In the genomic region with DNA sequence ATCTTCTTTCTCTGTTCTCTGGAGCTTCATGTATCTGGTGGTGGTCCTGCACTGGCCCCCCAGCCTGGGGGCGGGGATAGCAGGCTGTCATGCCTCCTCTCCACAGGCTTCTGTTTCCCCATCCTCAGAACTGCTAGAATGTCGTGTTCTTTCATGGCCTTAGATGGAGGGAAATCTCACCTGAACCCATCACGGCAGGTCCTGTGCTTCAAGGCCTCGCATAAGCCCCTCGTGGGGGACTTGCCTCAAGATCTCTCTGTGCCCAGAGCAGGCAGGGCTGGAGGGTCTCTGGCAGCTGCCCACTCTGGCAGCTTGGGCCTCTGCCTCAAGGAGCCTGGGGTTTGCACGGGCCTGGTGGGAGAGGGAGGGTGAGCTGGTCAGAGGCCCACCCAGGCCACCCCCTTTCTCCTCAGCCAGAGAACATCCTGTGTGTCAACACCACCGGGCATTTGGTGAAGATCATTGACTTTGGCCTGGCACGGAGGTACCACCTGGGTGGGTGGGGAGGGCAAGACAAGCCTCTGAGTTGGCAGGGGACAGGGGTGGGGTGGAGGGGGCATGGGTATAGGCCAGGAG, we compare ENCODE assay signal across 17 cellular contexts. TPM values are rescaled to one million over a fixed set of nuclear protein-coding genes. Genes with fewer than 3 reads are reported as not detected.
DNase-seq lines count a peak whose midpoint lies in the region; ATAC-seq and TF ChIP-seq lines count a peak whose summit lies in the region.
"Had no signal": no experiment of that assay in that cellular context is flagged by ENCODE, and none has a peak within 500 bp of the region (broad histone marks: within the 10 kb centered on the region; RNA-seq: fewer than 3 reads in every experiment).

No MANE protein-coding gene starts in this region.

- H3K4me1 ChIP-seq in BLaER1 = peaks cover 38% of the 10 kb centered on the region
- peaks cover 21% of the 10 kb centered on the region for H3K4me1 ChIP-seq in Panc1 (ENCODE audit: control insufficient read depth, insufficient read depth, low read length)
- peaks cover under 1% of the 10 kb centered on the region for H3K4me1 ChIP-seq in osteoblast (ENCODE audit: insufficient read depth, low read length)
- H3K4me1 ChIP-seq in endodermal cell (ENCODE audit: control insufficient read depth, insufficient read depth, low read length) = peaks cover 3% of the 10 kb centered on the region

- H3K27me3 Mint-ChIP-seq in endodermal cell (ENCODE audit: insufficient read depth) = no peaks in the 10 kb centered on the region
- H3K27me3 Mint-ChIP-seq: CD4-positive, alpha-beta memory T cell had no signal

- POLR2A ChIA-PET in Panc1 (lab: Charles Lee) = no interaction called here

- H3K4me2 ChIP-seq in BLaER1 = peak overlapping the region; percentile 70
- no peak overlapping the region for H3K4me2 ChIP-seq in osteoblast (ENCODE audit: insufficient read depth, low read length)

- no peaks in the 10 kb centered on the region for H3K36me3 Mint-ChIP-seq in endodermal cell (ENCODE audit: low read depth)
- H3K36me3 Mint-ChIP-seq: CD4-positive, alpha-beta memory T cell had no signal

- no peaks in the 10 kb centered on the region for H3K9me3 Mint-ChIP-seq in endodermal cell
- H3K9me3 Mint-ChIP-seq: CD4-positive, alpha-beta memory T cell; HFFc6 had no signal

- no TSS peak for BruUV-seq in Panc1 (replicated peaks; lab: Mats Ljungman, UMichigan)

- H3K36me3 ChIP-seq in BLaER1 (no peaks in the 10 kb centered on the region), Panc1 (ENCODE audit: control insufficient read depth, insufficient read depth, low read length) (no peaks in the 10 kb centered on the region), osteoblast (ENCODE audit: insufficient read depth, low read length) (no peaks in the 10 kb centered on the region), endodermal cell (ENCODE audit: control insufficient read depth, insufficient read depth, low read length) (no peaks in the 10 kb centered on the region)

- intact Hi-C loops in Panc1 (cut with micrococcal nuclease; ENCODE audit: unreplicated experiment) = no loop called here

- no peak for TF ChIP-seq CTCF in Panc1 (IDR thresholded peaks at IDR 0.05)
- TF ChIP-seq CTCF in osteoblast (IDR thresholded peaks at IDR 0.05; ENCODE audit: extremely low read depth, low read depth, low read length) = no peak
- TF ChIP-seq CTCF in endodermal cell (conservative IDR thresholded peaks at IDR 0.05) = no peak

- WGBS in endodermal cell (ENCODE audit: insufficient coverage in 1 of 2, insufficient read length in 1 of 2), 2 experiments = 92 to 94% methylated on average over 5 to 8 of the region's 8 CpGs

- H3K9me3 ChIP-seq in BLaER1 (no peaks in the 10 kb centered on the region), Panc1 (ENCODE audit: control insufficient read depth, insufficient read depth, low read depth, low read length) (no peaks in the 10 kb centered on the region), osteoblast (ENCODE audit: low read depth, low read length) (no peaks in the 10 kb centered on the region), endodermal cell (ENCODE audit: control insufficient read depth, low read length) (no peaks in the 10 kb centered on the region)

- no peak overlapping the region for H3K4me3 Mint-ChIP-seq in endodermal cell
- H3K4me3 Mint-ChIP-seq: CD4-positive, alpha-beta memory T cell; HFFc6 had no signal

- H3K27ac Mint-ChIP-seq in endodermal cell = no peak overlapping the region
- H3K27ac Mint-ChIP-seq: CD4-positive, alpha-beta memory T cell; HFFc6 had no signal

- peaks cover 3% of the 10 kb centered on the region for H3K4me1 Mint-ChIP-seq in endodermal cell
- H3K4me1 Mint-ChIP-seq: CD4-positive, alpha-beta memory T cell had no signal

- no peak overlapping the region for H2AFZ ChIP-seq in osteoblast (ENCODE audit: low read length)

- DNase-seq in Panc1 (ENCODE audit: low read depth, low spot score) (no peak), osteoblast (ENCODE audit: insufficient read length, low spot score, missing footprints) (peak; percentile 77), endodermal cell (no peak)
- DNase-seq: 8988T; AML-193; C1 segment of cervical spinal cord; CD4-positive, alpha-beta memory T cell; DND-41; GDM1; HCEC 1CT; HFFc6 had no signal

- no peak overlapping the region for H3K4me3 ChIP-seq in BLaER1
- H3K4me3 ChIP-seq in Panc1 (ENCODE audit: low read depth in 2 of 2, low read length in 2 of 2) = no peak overlapping the region
- no peak overlapping the region for H3K4me3 ChIP-seq in osteoblast (ENCODE audit: insufficient read depth, low read length)
- no peak overlapping the region for H3K4me3 ChIP-seq in endodermal cell (ENCODE audit: low read length)

- H3K79me2 ChIP-seq in osteoblast (ENCODE audit: insufficient read depth, low read length) = no peaks in the 10 kb centered on the region

- CTCF ChIA-PET in Panc1 (lab: Charles Lee) = no interaction called here

- H4K20me1 ChIP-seq in BLaER1 = peaks cover 4% of the 10 kb centered on the region; the same call in 1 of the 2 replicates
- H4K20me1 ChIP-seq in osteoblast (ENCODE audit: insufficient read depth, low read length) = peaks cover 8% of the 10 kb centered on the region

- ATAC-seq in Panc1 = no peak
- ATAC-seq in HG02970 (IDR thresholded peaks at IDR 0.05; ENCODE audit: low FRiP score, unreplicated experiment) = no peak
- ATAC-seq in HG03354 (IDR thresholded peaks at IDR 0.05; ENCODE audit: poor library complexity, severe bottlenecking, unreplicated experiment) = no peak
- no peak for ATAC-seq in GM21515 (IDR thresholded peaks at IDR 0.05; ENCODE audit: unreplicated experiment)

- in situ Hi-C loops in Panc1 (cut with HindIII; ENCODE audit: low pct_unique_long_range_greater_than_20kb, low sequenced_read_pairs) = no loop called here

- H3K27me3 ChIP-seq in BLaER1 (no peaks in the 10 kb centered on the region), Panc1 (ENCODE audit: control insufficient read depth, insufficient read depth, low read length) (no peaks in the 10 kb centered on the region), osteoblast (ENCODE audit: insufficient read depth, low read length) (peaks cover 3% of the 10 kb centered on the region), endodermal cell (ENCODE audit: control insufficient read depth, insufficient read depth, low read length, poor library complexity, severe bottlenecking) (no peaks in the 10 kb centered on the region)

- H3K9ac ChIP-seq in BLaER1 (no peak overlapping the region), endodermal cell (ENCODE audit: extremely low read depth, low read length, poor library complexity, severe bottlenecking) (no peak overlapping the region)

- H3K27ac ChIP-seq in BLaER1 (0 out of 2 replicates have a peak overlapping the region, but pooled peaks have one; percentile 12), Panc1 (ENCODE audit: low read length) (peak overlapping the region; percentile 24; the same call in 1 of the 2 replicates), cingulate gyrus (ENCODE audit: low read depth, low read length) (peak overlapping the region; percentile 67), osteoblast (ENCODE audit: low read depth, low read length) (no peak overlapping the region), endodermal cell (ENCODE audit: low read depth, low read length) (no peak overlapping the region)

RNA-seq across cellular contexts. Expression of a gene that starts 11.3 kb away (rescaled TPM):
- total RNA-seq in Panc1 (2021; ENCODE audit: unreplicated experiment) (0.87 TPM), osteoblast (under 0.01 and 0.36 TPM in 2 replicates), endodermal cell (under 1 TPM; 0.20 to 0.29 TPM)
- 0.15 TPM for polyA plus RNA-seq in Panc1 (2012; ENCODE audit: insufficient read length)
- polyA plus RNA-seq in endodermal cell (2013, experiment 1 of 2) = 0.39 TPM
- 0.37 TPM for polyA plus RNA-seq in endodermal cell (2013, experiment 2 of 2)
- total RNA-seq: CD4-positive, alpha-beta memory T cell had no signal
- polyA plus RNA-seq: CD4-positive, alpha-beta memory T cell had no signal

RNA-seq across cellular contexts. Expression of a gene that starts 14.9 kb away (rescaled TPM):
- 6.3 TPM for total RNA-seq in Panc1 (2021; ENCODE audit: unreplicated experiment)
- 6.0 TPM for polyA plus RNA-seq in Panc1 (2012; ENCODE audit: insufficient read length)
- under 0.01 and 0.36 TPM in 2 replicates for total RNA-seq in osteoblast
- total RNA-seq in endodermal cell = not detected
- polyA plus RNA-seq in endodermal cell (2013, experiment 1 of 2) = 2.3 TPM
- polyA plus RNA-seq in endodermal cell (2013, experiment 2 of 2) = 3.3 TPM
- total RNA-seq: CD4-positive, alpha-beta memory T cell; H1; HFFc6 had no signal
- polyA plus RNA-seq: CD4-positive, alpha-beta memory T cell had no signal

RNA-seq across cellular contexts. Expression of a gene that starts 39.8 kb away (rescaled TPM):
- total RNA-seq in Panc1 (2021; ENCODE audit: unreplicated experiment) (23.6 TPM), osteoblast (1.2 and 1.4 TPM in 2 replicates), endodermal cell (1 to 10 TPM; 3.8 to 7.2 TPM)
- polyA plus RNA-seq in Panc1 (2012; ENCODE audit: insufficient read length) = 16.1 TPM
- polyA plus RNA-seq in endodermal cell (2013, experiment 1 of 2) = 7.3 TPM
- 7.6 TPM for polyA plus RNA-seq in endodermal cell (2013, experiment 2 of 2)
- total RNA-seq: CD4-positive, alpha-beta memory T cell; HFFc6 had no signal
- polyA plus RNA-seq: CD4-positive, alpha-beta memory T cell had no signal

RNA-seq across cellular contexts. Expression of a gene that starts 39.9 kb away (rescaled TPM):
- total RNA-seq in Panc1 (2021; ENCODE audit: unreplicated experiment) (2.1 TPM), osteoblast (0.59 and 0.72 TPM in 2 replicates), endodermal cell (under 1 TPM; 0.29 to 0.51 TPM)
- polyA plus RNA-seq in Panc1 (2012; ENCODE audit: insufficient read length) = 3.1 TPM
- polyA plus RNA-seq in endodermal cell (2013, experiment 1 of 2) = 1.00 TPM
- 1.2 TPM for polyA plus RNA-seq in endodermal cell (2013, experiment 2 of 2)
- total RNA-seq: CD4-positive, alpha-beta memory T cell; H1; HFFc6 had no signal

Comparison
In these comparisons a context has a peak if more than half of its experiments do, and no peak if none do; other contexts are left out.
1. H3K27ac ChIP-seq: peak in BLaER1 (single experiment), Panc1 (single experiment) and cingulate gyrus (single experiment); none in osteoblast (single experiment) and endodermal cell (single experiment).